ENCODE assay signal across 8 cellular contexts in the genomic region with DNA sequence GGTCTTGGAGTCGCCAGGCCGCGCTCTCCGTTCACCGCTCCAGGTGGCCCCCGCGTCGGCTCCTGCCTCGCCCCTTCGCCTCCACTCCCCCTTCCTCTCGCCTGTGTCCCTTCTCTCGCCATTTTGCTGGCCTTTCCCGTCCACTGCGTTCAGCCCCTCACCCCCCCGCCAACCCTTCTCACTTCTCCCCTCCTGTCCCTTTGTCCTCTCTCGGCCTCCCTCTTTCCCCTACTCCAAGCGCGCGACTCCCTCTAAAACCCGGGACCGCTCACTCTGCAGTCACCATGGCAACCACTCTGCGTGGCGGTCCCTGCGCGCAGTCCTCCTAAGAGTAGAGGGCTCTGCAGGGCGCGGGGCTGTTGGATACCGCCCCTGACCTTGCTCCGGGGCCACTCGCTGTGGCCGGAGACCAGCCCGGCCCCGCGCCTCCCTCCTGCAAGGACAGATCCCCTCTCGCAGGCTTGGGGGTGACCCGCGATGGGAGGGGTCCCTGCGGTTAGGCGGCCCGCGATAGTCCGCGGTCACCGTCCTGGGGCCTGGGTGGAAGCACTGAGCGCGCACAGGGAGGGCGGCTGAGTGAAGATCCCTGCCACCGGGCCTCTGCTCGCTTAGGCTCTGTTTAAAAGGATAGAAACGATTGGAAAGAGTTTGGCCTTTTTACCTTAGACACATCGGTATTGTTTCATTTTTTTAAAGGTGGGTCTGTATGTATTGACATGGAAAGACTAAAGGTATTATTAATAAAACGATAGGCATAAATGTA. TPM values are rescaled to one million over a fixed set of nuclear protein-coding genes. Genes with fewer than 3 reads are reported as not detected.
DNase-seq lines count a peak whose midpoint lies in the region; ATAC-seq and TF ChIP-seq lines count a peak whose summit lies in the region.

No MANE protein-coding gene starts in this region.

- DNase-seq in Right ventricle myocardium inferior (ENCODE audit: missing footprints) (no peak), cardiac septum (ENCODE audit: low spot score) (no peak), adipocyte (ENCODE audit: low read depth) (peak; percentile 71), left ventricle myocardium superior (peak; percentile 54), prostate gland (ENCODE audit: low spot score) (no peak), HT-29 (ENCODE audit: low spot score) (no peak)

- H3K9me2 ChIP-seq in OCI-LY1 (ENCODE audit: low read depth, low read length) = no peaks in the 10 kb centered on the region

- no peaks in the 10 kb centered on the region for H3F3A ChIP-seq in OCI-LY1 (ENCODE audit: insufficient read depth, low read length)

- peak overlapping the region; percentile 62; the same call in 1 of the 2 replicates for H3K4me2 ChIP-seq in OCI-LY1 (ENCODE audit: low read length)

- H2AFZ ChIP-seq in OCI-LY1 (ENCODE audit: low read length) = no peak overlapping the region

- no peak for TF ChIP-seq CTCF in OCI-LY1 (IDR thresholded peaks at IDR 0.05; ENCODE audit: low read length)
- TF ChIP-seq CTCF in prostate gland (IDR thresholded peaks at IDR 0.05) = no peak

- H3K9me3 ChIP-seq in OCI-LY1 (ENCODE audit: low read length) (no peaks in the 10 kb centered on the region), adipocyte (ENCODE audit: control insufficient read depth, low read length) (no peaks in the 10 kb centered on the region), prostate gland (no peaks in the 10 kb centered on the region)

- H3K4me1 ChIP-seq in OCI-LY1 (ENCODE audit: insufficient read depth, low read length, severe bottlenecking) (peaks cover 9% of the 10 kb centered on the region), adipocyte (ENCODE audit: control insufficient read depth, insufficient read depth, low read length) (peaks cover 27% of the 10 kb centered on the region), prostate gland (replicated peaks) (peaks cover 5% of the 10 kb centered on the region)

- H3K4me3 ChIP-seq in OCI-LY1 (ENCODE audit: low read depth, low read length, poor library complexity, severe bottlenecking) (peak overlapping the region; percentile 53), adipocyte (ENCODE audit: low read length) (peak overlapping the region; percentile 93), prostate gland (peak overlapping the region; percentile 47 to 55)

- intact Hi-C loops in Right ventricle myocardium inferior (cut with DNase I) (no loop called here), cardiac septum (cut with DNase I) (no loop called here), left ventricle myocardium superior (cut with micrococcal nuclease) (no loop called here), prostate gland (cut with DNase I) (loop anchor here (2.0 to 5.0 kb wide), 2 partner anchors 34 to 65 kb away; a partner anchor contains a TSS)

- H3K27ac ChIP-seq in OCI-LY1 (ENCODE audit: low read depth, low read length, poor library complexity, severe bottlenecking) (no peak overlapping the region), prostate gland (peak overlapping the region; percentile 82 to 91)

- no peak for TF ChIP-seq POLR2A in prostate gland (IDR thresholded peaks at IDR 0.05)

- H3K36me3 ChIP-seq in OCI-LY1 (ENCODE audit: insufficient read depth, low read length) (no peaks in the 10 kb centered on the region), adipocyte (ENCODE audit: control insufficient read depth, insufficient read depth, low read length, severe bottlenecking) (peaks cover 10% of the 10 kb centered on the region), prostate gland (no peaks in the 10 kb centered on the region)

- H4K20me1 ChIP-seq in OCI-LY1 (ENCODE audit: insufficient read depth, low read length) = no peaks in the 10 kb centered on the region

- H3K9ac ChIP-seq in OCI-LY1 (ENCODE audit: low read length) (no peak overlapping the region), adipocyte (ENCODE audit: low read length) (peak overlapping the region; percentile 95)

- peaks cover 4% of the 10 kb centered on the region; the same call in 1 of the 2 replicates for H3K27me3 ChIP-seq in OCI-LY1 (ENCODE audit: insufficient read depth, low read length)
- H3K27me3 ChIP-seq in adipocyte (replicated peaks; ENCODE audit: control insufficient read depth, insufficient read depth, low read length) = no peaks in the 10 kb centered on the region
- H3K27me3 ChIP-seq in prostate gland (replicated peaks; ENCODE audit: insufficient read depth) = no peaks in the 10 kb centered on the region

- 1% methylated on average over 52 of the region's 52 CpGs for WGBS in prostate gland

- ATAC-seq in Right ventricle myocardium inferior = peak; percentile 14
- ATAC-seq in left ventricle myocardium superior = peak; percentile 39
- ATAC-seq in HG03108 (IDR thresholded peaks at IDR 0.05; ENCODE audit: unreplicated experiment) = no peak

- no peaks in the 10 kb centered on the region for H3K79me2 ChIP-seq in OCI-LY1 (ENCODE audit: insufficient read depth, low read length)

RNA-seq across cellular contexts. Expression of a gene that starts 0.5 kb away (rescaled TPM):
- total RNA-seq in Right ventricle myocardium inferior (5.4 TPM), cardiac septum (9.0 TPM), left ventricle myocardium superior (5.8 TPM), prostate gland (10 to 100 TPM; 11.8 to 19.7 TPM)
- 5.5 and 7.0 TPM in 2 replicates for total RNA-seq in HT-29 (2014; rRNA removed; shearing (Covaris generic))

RNA-seq across cellular contexts. Expression of a gene that starts 1.2 kb away (rescaled TPM):
- total RNA-seq in Right ventricle myocardium inferior (16.3 TPM), cardiac septum (17.1 TPM), left ventricle myocardium superior (13.1 TPM), prostate gland (10 to 100 TPM; 29.1 to 41.9 TPM)
- total RNA-seq in HT-29 (2014; rRNA removed; shearing (Covaris generic)) = 24.3 and 24.6 TPM in 2 replicates

Comparison
In these comparisons a context has a peak if more than half of its experiments do, and no peak if none do; other contexts are left out.
1. DNase-seq: peak in adipocyte (single experiment) and left ventricle myocardium superior (single experiment); none in Right ventricle myocardium inferior (single experiment), cardiac septum (single experiment), prostate gland (single experiment) and HT-29 (single experiment).
2. Peak in every context shown above with its lines, with median percentiles within 50 percentile points of each other: H3K4me3 ChIP-seq.